8 cellular contexts compared by ENCODE assay signal in genomic region chr11:119094816-119095065, GRCh38. TPM values are rescaled to one million over a fixed set of nuclear protein-coding genes. Genes with fewer than 3 reads are reported as not detected.
DNase-seq lines count a peak whose midpoint lies in the region; ATAC-seq and TF ChIP-seq lines count a peak whose summit lies in the region.

No MANE protein-coding gene starts in this region.

- H3K4me3 ChIP-seq in esophagus squamous epithelium (peak overlapping the region; percentile 73 to 93 (median 86)), mucosa of stomach (ENCODE audit: low read length) (peak overlapping the region; percentile 81), transverse colon (peak overlapping the region; percentile 69 to 92 (median 74))

- DNase-seq in NCI-H1105 (lab: John Stamatoyannopoulos, UW): peak; percentile 60
- no peak for DNase-seq in NCI-H1105 treated with DMSO at 0.1 percent for 48 hours (lab: John Stamatoyannopoulos, UW)
- DNase-seq in activated CD4-positive, CD25-positive, alpha-beta regulatory T cell treated with anti-CD3 and anti-CD28 coated beads, Interleukin-2, amount 50 U/mL, for 72 hours: peak; percentile 72
- DNase-seq in esophagus squamous epithelium (lab: John Stamatoyannopoulos, UW): no peak
- DNase-seq in transverse colon: peak; percentile 88

- H3K9me3 ChIP-seq in esophagus squamous epithelium: no peaks in the 10 kb centered on the region
- no peaks in the 10 kb centered on the region for H3K9me3 ChIP-seq in mucosa of stomach (ENCODE audit: control insufficient read depth, low read length)
- no peaks in the 10 kb centered on the region for H3K9me3 ChIP-seq in transverse colon

- in situ Hi-C loops in transverse colon (cut with MboI; ENCODE audit: low pct_ligation_motif_present in 1 of 4, low pct_unique_long_range_greater_than_20kb in 1 of 4, low sequenced_read_pairs in 3 of 4): no loop called here

- TF ChIP-seq CTCF in esophagus squamous epithelium (IDR thresholded peaks at IDR 0.05) (peak; percentile 28 to 69 (median 56)), transverse colon (IDR thresholded peaks at IDR 0.05) (peak in 4 of 5 experiments; percentile 71 to 78 (median 74))

- WGBS in esophagus squamous epithelium, 2 donors: 0% methylated on average over 6 of the region's 19 CpGs; no CpG with 5 or more reads in 1 of the 2 donors
- 0% methylated on average over 5 of the region's 19 CpGs; no CpG with 5 or more reads in 1 of the 2 donors for WGBS in transverse colon (ENCODE audit: low coverage in 1 of 2), 2 donors

- intact Hi-C loops in esophagus squamous epithelium (cut with DNase I): loop anchor here (10.0 kb wide), 1 partner anchor 100 kb away; no protein-coding TSS in a partner anchor
- intact Hi-C loops in transverse colon (cut with DNase I; ENCODE audit: low total_unique reads): no loop called here

- peaks cover 6 to 45% (median 16%) of the 10 kb centered on the region in 3 donors for H3K36me3 ChIP-seq in esophagus squamous epithelium
- H3K36me3 ChIP-seq in mucosa of stomach (ENCODE audit: control insufficient read depth, insufficient read depth, low read length): peaks cover 6% of the 10 kb centered on the region
- H3K36me3 ChIP-seq in transverse colon: peaks cover 0 to 9% (median 1%) of the 10 kb centered on the region in 4 donors

- no peaks in the 10 kb centered on the region for H3K27me3 ChIP-seq in esophagus squamous epithelium
- H3K27me3 ChIP-seq in mucosa of stomach (ENCODE audit: control insufficient read depth, insufficient read depth, low read length): no peaks in the 10 kb centered on the region
- H3K27me3 ChIP-seq in transverse colon: no peaks in the 10 kb centered on the region

- peak overlapping the region; percentile 90 to 97 (median 96) for H3K27ac ChIP-seq in esophagus squamous epithelium
- peak overlapping the region; percentile 94 to 97 (median 96) for H3K27ac ChIP-seq in transverse colon

- peak overlapping the region; percentile 70 for H3K9ac ChIP-seq in mucosa of stomach (ENCODE audit: low read length)

- peak; percentile 38 for ATAC-seq in GM19467 (IDR thresholded peaks at IDR 0.05; ENCODE audit: unreplicated experiment)
- ATAC-seq in HG03520 (IDR thresholded peaks at IDR 0.05; ENCODE audit: unreplicated experiment): peak; percentile 23

- TF ChIP-seq POLR2A in esophagus squamous epithelium (IDR thresholded peaks at IDR 0.05) (no peak), transverse colon (IDR thresholded peaks at IDR 0.05) (no peak)

- TF ChIP-seq EP300 in transverse colon (IDR thresholded peaks at IDR 0.05; ENCODE audit: low read depth): no peak

- H3K4me1 ChIP-seq in esophagus squamous epithelium: peaks cover 14 to 40% (median 21%) of the 10 kb centered on the region in 3 donors
- peaks cover 19% of the 10 kb centered on the region for H3K4me1 ChIP-seq in mucosa of stomach (ENCODE audit: control insufficient read depth, insufficient read depth, low read length)
- peaks cover 18 to 27% (median 20%) of the 10 kb centered on the region in 4 donors for H3K4me1 ChIP-seq in transverse colon

RNA-seq across cellular contexts. Expression of gene DPAGT1, which starts 6.9 kb away (rescaled TPM):
- total RNA-seq in esophagus squamous epithelium (10 to 100 TPM; 18.5 to 29.9 (median 26.7) TPM), transverse colon (10 to 100 TPM in 3 of 4 donors, 1 to 10 TPM in 1; 4.5 to 63.9 (median 26.3) TPM)

RNA-seq across cellular contexts. Expression of gene HMBS, which starts 10.1 kb away (rescaled TPM):
- 10 to 100 TPM in 3 of 4 donors, 1 to 10 TPM in 1; 9.9 to 22.1 (median 14.2) TPM for total RNA-seq in esophagus squamous epithelium
- 100 to 1,000 TPM in 1 of 4 donors, 10 to 100 TPM in 2, not detected in 1; 10.8 to 353 (median 21.3) TPM for total RNA-seq in transverse colon

RNA-seq across cellular contexts. Expression of gene C2CD2L, which starts 12.4 kb away (rescaled TPM):
- 10 to 100 TPM in 1 of 4 donors, 1 to 10 TPM in 3; 5.1 to 12.8 (median 8.0) TPM for total RNA-seq in esophagus squamous epithelium
- total RNA-seq in transverse colon: 10 to 100 TPM; 11.5 to 56.9 (median 32.7) TPM

RNA-seq across cellular contexts. Expression of gene HINFP, which starts 26.6 kb away (rescaled TPM):
- total RNA-seq in esophagus squamous epithelium (10 to 100 TPM in 3 of 4 donors, 1 to 10 TPM in 1; 7.0 to 33.2 (median 13.9) TPM), transverse colon (10 to 100 TPM; 20.7 to 63.6 (median 48.2) TPM)

RNA-seq across cellular contexts. Expression of gene VPS11, which starts 27.1 kb away (rescaled TPM):
- total RNA-seq in esophagus squamous epithelium: 10 to 100 TPM; 15.2 to 28.4 (median 18.2) TPM
- 100 to 1,000 TPM in 1 of 4 donors, 10 to 100 TPM in 3; 19.8 to 122 (median 31.2) TPM for total RNA-seq in transverse colon

Comparison
In these comparisons a context has a peak if more than half of its experiments do, and no peak if none do; other contexts are left out.
1. DNase-seq: peak in NCI-H1105 (single experiment), activated CD4-positive, CD25-positive, alpha-beta regulatory T cell treated with anti-CD3 and anti-CD28 coated beads, Interleukin-2, amount 50 U/mL, for 72 hours (single experiment) and transverse colon (single experiment); none in NCI-H1105 treated with DMSO at 0.1 percent for 48 hours (single experiment) and esophagus squamous epithelium (single experiment).
2. Peak in every context shown above with its lines, with median percentiles within 50 percentile points of each other: H3K4me3 ChIP-seq.